1 cellular context compared by ENCODE assay signal in genomic region chr4:95105983-95106382, GRCh38.
TF ChIP-seq lines count a peak whose summit lies in the region.

No MANE protein-coding gene starts in this region.

TF ChIP-seq in IMR-90, 13 proteins besides CTCF, POLR2A, EP300 and RAD21:
- TF ChIP-seq FOS (IDR thresholded peaks at IDR 0.05; ENCODE audit: low read depth, low read length) (no peak), CEBPB (IDR thresholded peaks at IDR 0.05; ENCODE audit: low read depth, low read length) (no peak), MAZ (IDR thresholded peaks at IDR 0.05; ENCODE audit: borderline replicate concordance, low read depth, low read length) (no peak)
